Comparison of ENCODE assay signal across 8 cellular contexts in the genomic region with DNA sequence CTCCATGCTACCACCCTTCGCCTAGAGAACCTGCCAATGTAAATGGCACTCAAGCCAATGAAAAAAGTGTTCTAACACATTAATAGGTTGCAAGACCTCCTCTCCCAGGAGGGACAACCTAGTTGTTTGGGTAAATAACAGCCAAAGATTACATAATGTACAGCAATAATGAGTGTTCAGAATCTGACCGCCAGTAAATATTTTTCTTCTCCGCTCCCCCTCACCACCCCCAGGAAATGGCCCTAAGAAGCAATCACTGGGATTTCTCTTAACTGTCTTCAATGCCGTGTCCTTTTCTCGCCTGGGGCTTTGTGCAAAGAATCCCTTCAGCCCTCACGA. TPM values are rescaled to one million over a fixed set of nuclear protein-coding genes. Genes with fewer than 3 reads are reported as not detected.
DNase-seq lines count a peak whose midpoint lies in the region; ATAC-seq and TF ChIP-seq lines count a peak whose summit lies in the region.

No MANE protein-coding gene starts in this region.

- H3K9me3 ChIP-seq in OCI-LY7 (ENCODE audit: low read length), result no peaks in the 10 kb centered on the region
- no peaks in the 10 kb centered on the region for H3K9me3 ChIP-seq in naive thymus-derived CD4-positive, alpha-beta T cell (ENCODE audit: control insufficient read depth in 2 of 3, low read length in 3 of 3)

- no peaks in the 10 kb centered on the region for H3K9me2 ChIP-seq in OCI-LY7 (ENCODE audit: insufficient read depth, low read length)

- ATAC-seq in activated T-cell treated with anti-CD3 and anti-CD28 coated beads, Interleukin-2, amount 50 U/mL, for 4 hours, result no peak
- no peak for ATAC-seq in naive thymus-derived CD4-positive, alpha-beta T cell
- ATAC-seq in HG03378 (IDR thresholded peaks at IDR 0.05; ENCODE audit: unreplicated experiment) (no peak), GM19467 (IDR thresholded peaks at IDR 0.05; ENCODE audit: unreplicated experiment) (no peak)

- intact Hi-C loops in OCI-LY7 (cut with micrococcal nuclease; ENCODE audit: unreplicated experiment) (loop anchor here (1.0 to 2.0 kb wide), 4 partner anchors 47 to 162 kb away; partner anchors contain the start of gene ORC2), dorsolateral prefrontal cortex (cut with DNase I) (loop anchor here (1.0 to 5.0 kb wide), 10 partner anchors 45 to 259 kb away; partner anchors contain the start of genes CFLAR (in 2 of the 2), NIF3L1 (in 2 of the 2), ORC2 (in 2 of the 2) and PPIL3 (in 2 of the 2))
- intact Hi-C loops in naive thymus-derived CD4-positive, alpha-beta T cell (cut with micrococcal nuclease), result loop anchor here (1.0 to 5.0 kb wide), 16 partner anchors 45 to 1841 kb away; partner anchors contain the start of genes BZW1 (in 2 of the 2), NIF3L1 (in 2 of the 2), PPIL3 (in 2 of the 2) and STRADB (in 2 of the 2)

- no peaks in the 10 kb centered on the region for H3K9me3 Mint-ChIP-seq in activated T-cell treated with anti-CD3 and anti-CD28 coated beads, Interleukin-2, amount 50 U/mL, for 4 hours
- peaks cover 0 to 4% (median 0%) of the 10 kb centered on the region in 11 donors for H3K9me3 Mint-ChIP-seq in naive thymus-derived CD4-positive, alpha-beta T cell

- H3K4me3 ChIP-seq in OCI-LY7 (ENCODE audit: low read depth, low read length, poor library complexity, severe bottlenecking), result peak overlapping the region; percentile 74
- peak overlapping the region; percentile 58 to 100 (median 95) for H3K4me3 ChIP-seq in dorsolateral prefrontal cortex
- H3K4me3 ChIP-seq in naive thymus-derived CD4-positive, alpha-beta T cell (ENCODE audit: low read length), result peak overlapping the region; percentile 92

- peaks cover 86% of the 10 kb centered on the region for H3K79me2 ChIP-seq in OCI-LY7 (ENCODE audit: insufficient read depth, low read depth, low read length)

- H3K4me3 Mint-ChIP-seq in activated T-cell treated with anti-CD3 and anti-CD28 coated beads, Interleukin-2, amount 50 U/mL, for 4 hours, result peak overlapping the region; percentile 93
- H3K4me3 Mint-ChIP-seq in naive thymus-derived CD4-positive, alpha-beta T cell, result peak overlapping the region; percentile 91 to 99 (median 94)

- H3K4me1 ChIP-seq in OCI-LY7 (ENCODE audit: insufficient read depth, low read length, poor library complexity, severe bottlenecking), result peaks cover 41% of the 10 kb centered on the region
- H3K4me1 ChIP-seq in naive thymus-derived CD4-positive, alpha-beta T cell (ENCODE audit: control insufficient read depth in 2 of 2, insufficient read depth in 2 of 2, low read length in 2 of 2), result peaks cover 34 to 39% of the 10 kb centered on the region in 2 donors

- BruUV-seq in OCI-LY7 (replicated peaks; lab: Mats Ljungman, UMichigan), result no TSS peak

- H3K4me1 Mint-ChIP-seq in activated T-cell treated with anti-CD3 and anti-CD28 coated beads, Interleukin-2, amount 50 U/mL, for 4 hours (ENCODE audit: low read depth), result peaks cover 55% of the 10 kb centered on the region
- peaks cover 32 to 76% (median 61%) of the 10 kb centered on the region in 7 donors for H3K4me1 Mint-ChIP-seq in naive thymus-derived CD4-positive, alpha-beta T cell

- H3K36me3 ChIP-seq in OCI-LY7 (ENCODE audit: insufficient read depth, low read length), result peaks cover 4% of the 10 kb centered on the region; the same call in 1 of the 2 replicates
- H3K36me3 ChIP-seq in naive thymus-derived CD4-positive, alpha-beta T cell (ENCODE audit: control insufficient read depth in 2 of 3, insufficient read depth in 3 of 3, low read length in 3 of 3), result peaks cover 0 to 4% (median 0%) of the 10 kb centered on the region in 3 experiments

- no peaks in the 10 kb centered on the region for H3K27me3 ChIP-seq in dorsolateral prefrontal cortex
- H3K27me3 ChIP-seq in naive thymus-derived CD4-positive, alpha-beta T cell (ENCODE audit: control insufficient read depth in 2 of 2, insufficient read depth in 2 of 2, low read length in 2 of 2), result no peaks in the 10 kb centered on the region

- peaks cover 2% of the 10 kb centered on the region for H3K36me3 Mint-ChIP-seq in activated T-cell treated with anti-CD3 and anti-CD28 coated beads, Interleukin-2, amount 50 U/mL, for 4 hours (ENCODE audit: insufficient read depth)
- peaks cover 0 to 1% (median 0%) of the 10 kb centered on the region in 5 donors for H3K36me3 Mint-ChIP-seq in naive thymus-derived CD4-positive, alpha-beta T cell

- H3K27me3 Mint-ChIP-seq in activated T-cell treated with anti-CD3 and anti-CD28 coated beads, Interleukin-2, amount 50 U/mL, for 4 hours (ENCODE audit: low read depth), result no peaks in the 10 kb centered on the region
- H3K27me3 Mint-ChIP-seq in naive thymus-derived CD4-positive, alpha-beta T cell, result no peaks in the 10 kb centered on the region

- TF ChIP-seq CTCF in OCI-LY7 (conservative IDR thresholded peaks at IDR 0.05; ENCODE audit: low read length) (no peak), dorsolateral prefrontal cortex (IDR thresholded peaks at IDR 0.05 in 54 of 56, conservative IDR thresholded peaks at IDR 0.05 in 2 of 56; ENCODE audit: low read depth in 1 of 56, partially characterized antibody in 56 of 56) (no peak)

- CTCF ChIA-PET in OCI-LY7 (lab: Charles Lee; ENCODE audit: unreplicated experiment), result interaction anchor here (1.2 kb wide), 1 partner anchor 161 kb away, joined by 5 read pairs; no protein-coding TSS in a partner anchor
- CTCF ChIA-PET in naive thymus-derived CD4-positive, alpha-beta T cell (lab: Charles Lee), result interaction anchor here (0.6 to 5.4 kb wide), 8 partner anchors 44 to 170 kb away, joined by 3 to 53 read pairs (median 6); partner anchors contain the start of gene ORC2

- H3K4me2 ChIP-seq in OCI-LY7 (ENCODE audit: low read length), result peak overlapping the region; percentile 80

- POLR2A ChIA-PET in OCI-LY7 (lab: Charles Lee), result interaction anchor here (0.6 to 1.7 kb wide), 7 partner anchors 45 to 539 kb away, joined by 3 to 5 read pairs (median 3); partner anchors contain the start of genes CFLAR and NIF3L1
- POLR2A ChIA-PET in naive thymus-derived CD4-positive, alpha-beta T cell (lab: Charles Lee), result interaction anchor here (0.8 to 6.7 kb wide), 8 partner anchors 46 to 359 kb away, joined by 3 to 97 read pairs (median 6); partner anchors contain the start of genes CFLAR, CLK1, NIF3L1 and ORC2

- H3K27ac Mint-ChIP-seq in naive thymus-derived CD4-positive, alpha-beta T cell, result peak overlapping the region; percentile 86 to 99 (median 95)

- H4K20me1 ChIP-seq in OCI-LY7 (ENCODE audit: insufficient read depth, low read length), result no peaks in the 10 kb centered on the region

- H3K27ac ChIP-seq in OCI-LY7 (ENCODE audit: low read depth, low read length, poor library complexity, severe bottlenecking), result peak overlapping the region; percentile 58
- peak overlapping the region in 58 of 59 donors; percentile 69 to 98 (median 95) for H3K27ac ChIP-seq in dorsolateral prefrontal cortex
- peak overlapping the region; percentile 83 for H3K27ac ChIP-seq in naive thymus-derived CD4-positive, alpha-beta T cell (ENCODE audit: low read depth, low read length)

- DNase-seq in activated T-cell treated with anti-CD3 and anti-CD28 coated beads, Interleukin-2, amount 50 U/mL, for 4 hours, result no peak
- no peak for DNase-seq in activated T-cell treated with anti-CD3 and anti-CD28 coated beads, Interleukin-2, amount 50 U/mL, for 48 hours
- DNase-seq in OCI-LY7 (ENCODE audit: low spot score), result peak; percentile 32
- DNase-seq in dorsolateral prefrontal cortex, result no peak
- DNase-seq in naive thymus-derived CD4-positive, alpha-beta T cell, result peak in 2 of 9 donors; percentile 3 to 14
- no peak for DNase-seq in germinal center (ENCODE audit: low spot score)

- H2AFZ ChIP-seq in OCI-LY7 (ENCODE audit: low read length), result peak overlapping the region; percentile 26; the same call in 1 of the 2 replicates

RNA-seq across cellular contexts. Expression of gene HYCC2, which starts 0.5 kb away (rescaled TPM):
- 10 to 100 TPM; 27.2 to 33.3 (median 27.7) TPM for total RNA-seq in activated T-cell treated with anti-CD3 and anti-CD28 coated beads, Interleukin-2, amount 50 U/mL, for 4 hours
- total RNA-seq in OCI-LY7 (2014; rRNA removed; shearing (Covaris generic)), result 8.6 and 8.8 TPM in 2 replicates
- 22.0 and 27.5 TPM in 2 replicates for total RNA-seq in OCI-LY7 (2022)
- total RNA-seq in dorsolateral prefrontal cortex, result 100 to 1,000 TPM in 7 of 120 experiments, 10 to 100 TPM in 113; 40.5 to 110 (median 79.7) TPM
- total RNA-seq in naive thymus-derived CD4-positive, alpha-beta T cell, result 10 to 100 TPM; 34.8 to 38.3 (median 36.1) TPM
- polyA plus RNA-seq in naive thymus-derived CD4-positive, alpha-beta T cell, result 10 to 100 TPM; 20.8 to 27.0 TPM

RNA-seq across cellular contexts. Expression of gene NDUFB3, which starts 0.9 kb away (rescaled TPM):
- 100 to 1,000 TPM; 113 to 124 (median 121) TPM for total RNA-seq in activated T-cell treated with anti-CD3 and anti-CD28 coated beads, Interleukin-2, amount 50 U/mL, for 4 hours
- 90.5 and 134 TPM in 2 replicates for total RNA-seq in OCI-LY7 (2014; rRNA removed; shearing (Covaris generic))
- 107 and 115 TPM in 2 replicates for total RNA-seq in OCI-LY7 (2022)
- total RNA-seq in dorsolateral prefrontal cortex, result 100 to 1,000 TPM in 30 of 120 experiments, 10 to 100 TPM in 90; 41.9 to 129 (median 85.4) TPM
- total RNA-seq in naive thymus-derived CD4-positive, alpha-beta T cell, result 100 to 1,000 TPM in 1 of 5 experiments, 10 to 100 TPM in 4; 18.3 to 109 (median 38.3) TPM
- polyA plus RNA-seq in naive thymus-derived CD4-positive, alpha-beta T cell, result 100 to 1,000 TPM; 246 to 361 TPM

RNA-seq across cellular contexts. Expression of gene CFLAR, which starts 45.0 kb away (rescaled TPM):
- total RNA-seq in activated T-cell treated with anti-CD3 and anti-CD28 coated beads, Interleukin-2, amount 50 U/mL, for 4 hours, result 100 to 1,000 TPM; 279 to 340 (median 291) TPM
- total RNA-seq in OCI-LY7 (2014; rRNA removed; shearing (Covaris generic)), result 42.8 and 55.8 TPM in 2 replicates
- total RNA-seq in OCI-LY7 (2022) (82.5 and 91.9 TPM in 2 replicates), dorsolateral prefrontal cortex (100 to 1,000 TPM in 9 of 120 experiments, 10 to 100 TPM in 111; 33.1 to 117 (median 66.9) TPM)
- total RNA-seq in naive thymus-derived CD4-positive, alpha-beta T cell, result 100 to 1,000 TPM; 168 to 253 (median 185) TPM
- polyA plus RNA-seq in naive thymus-derived CD4-positive, alpha-beta T cell, result 10 to 100 TPM; 63.9 to 95.7 TPM
